36 cellular contexts compared by ENCODE assay signal in the genomic region with DNA sequence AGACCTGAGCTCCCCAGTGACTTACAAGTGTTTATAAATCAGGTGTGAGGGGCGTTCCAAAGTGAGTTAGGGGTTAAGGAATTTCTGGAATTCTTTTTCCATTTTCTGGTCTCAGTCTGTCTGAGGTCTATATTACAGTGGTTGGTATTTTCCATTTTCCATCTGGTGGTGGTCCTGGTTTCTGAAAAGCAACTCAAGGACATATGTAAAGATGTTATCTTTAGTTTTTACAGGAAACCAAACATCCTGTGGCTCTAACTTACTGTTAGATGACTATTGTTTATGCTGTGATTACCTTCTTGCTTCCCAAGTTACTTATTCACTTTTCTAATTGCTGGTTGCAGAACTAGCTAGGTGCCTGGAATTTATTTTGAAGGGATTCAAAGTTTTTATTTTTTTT. TPM values are rescaled to one million over a fixed set of nuclear protein-coding genes. Genes with fewer than 3 reads are reported as not detected.
DNase-seq lines count a peak whose midpoint lies in the region; ATAC-seq and TF ChIP-seq lines count a peak whose summit lies in the region.
"Had no signal": no experiment of that assay in that cellular context is flagged by ENCODE, and none has a peak within 500 bp of the region (broad histone marks: within the 10 kb centered on the region; RNA-seq: fewer than 3 reads in every experiment).

No MANE protein-coding gene starts in this region.

- H3K79me1 ChIP-seq in mesendoderm (ENCODE audit: low read length): no peaks in the 10 kb centered on the region

- no peaks in the 10 kb centered on the region for H3K36me3 ChIP-seq in endodermal cell (ENCODE audit: control insufficient read depth, insufficient read depth, low read length)
- no peaks in the 10 kb centered on the region for H3K36me3 ChIP-seq in mesendoderm (ENCODE audit: control insufficient read depth, insufficient read depth, low read length)
- no peaks in the 10 kb centered on the region for H3K36me3 ChIP-seq in tibial artery
- H3K36me3 ChIP-seq: adrenal gland; BLaER1 treated with 17β-estradiol and CSF1 and Interleukin-3, amounts not matched to agents 10 nM and 100 nM; gastroesophageal sphincter; left lung; Peyer's patch; right atrium auricular region; stomach; thyroid gland; WERI-Rb-1 had no signal

- no peak overlapping the region for H2AK5ac ChIP-seq in mesendoderm (ENCODE audit: low read length)

- H3K9me3 ChIP-seq in endodermal cell (ENCODE audit: control insufficient read depth, low read length) (no peaks in the 10 kb centered on the region), tibial artery (no peaks in the 10 kb centered on the region)
- H3K9me3 ChIP-seq: adrenal gland, gastroesophageal sphincter, Peyer's patch, right atrium auricular region, stomach, thyroid gland had no signal

- H4K5ac ChIP-seq in mesendoderm (ENCODE audit: low read length): no peak overlapping the region

- H3K79me2 ChIP-seq in mesendoderm (ENCODE audit: control insufficient read depth, insufficient read depth, low read length): no peaks in the 10 kb centered on the region
- H3K79me2 ChIP-seq: parathyroid adenoma had no signal

- H3K27ac Mint-ChIP-seq in endodermal cell: peak overlapping the region; percentile 37
- H3K27ac Mint-ChIP-seq: activated naive CD4-positive, alpha-beta T cell treated with anti-CD3 and anti-CD28 coated beads, Interleukin-2, amount 10 ng/mL, durations not matched to agents 7 days and 5 days; brain; dendritic cell treated with granulocyte-macrophage colony-stimulating factor and Interleukin-4, amounts not matched to agents 40 ng/mL and 50 ng/mL, for 4 days; IgD-negative memory B cell; memory B cell had no signal

- H2BK120ac ChIP-seq in mesendoderm (ENCODE audit: low read depth, low read length): no peak overlapping the region

- H3K27me3 ChIP-seq in endodermal cell (ENCODE audit: control insufficient read depth, insufficient read depth, low read length, poor library complexity, severe bottlenecking) (no peaks in the 10 kb centered on the region), mesendoderm (ENCODE audit: insufficient read depth, low read length, poor library complexity) (no peaks in the 10 kb centered on the region), tibial artery (no peaks in the 10 kb centered on the region)
- H3K27me3 ChIP-seq: adrenal gland, gastroesophageal sphincter, left lung, Peyer's patch, right atrium auricular region, stomach, thyroid gland had no signal

- H3K4me1 Mint-ChIP-seq in endodermal cell: peaks cover 21% of the 10 kb centered on the region
- H3K4me1 Mint-ChIP-seq: brain, IgD-negative memory B cell, memory B cell had no signal

- no peak overlapping the region for H3K23ac ChIP-seq in mesendoderm (ENCODE audit: low read length)

- H3K27me3 Mint-ChIP-seq in endodermal cell (ENCODE audit: insufficient read depth): no peaks in the 10 kb centered on the region
- H3K27me3 Mint-ChIP-seq: activated naive CD4-positive, alpha-beta T cell treated with anti-CD3 and anti-CD28 coated beads, Interleukin-2, amount 10 ng/mL, durations not matched to agents 7 days and 5 days; brain had no signal

- peaks cover 7% of the 10 kb centered on the region for H3K9me3 Mint-ChIP-seq in endodermal cell
- H3K9me3 Mint-ChIP-seq: brain, IgD-negative memory B cell, memory B cell had no signal

- ATAC-seq in SK-N-SH treated with all-trans-retinoic acid at 6 μM for 48 hours (peak; percentile 34), HG02759 (IDR thresholded peaks at IDR 0.05; ENCODE audit: unreplicated experiment) (no peak)
- ATAC-seq: gastroesophageal sphincter, left lung had no signal

- H2BK5ac ChIP-seq in mesendoderm (ENCODE audit: low read length): no peak overlapping the region

- no peaks in the 10 kb centered on the region for H3K36me3 Mint-ChIP-seq in endodermal cell (ENCODE audit: low read depth)
- H3K36me3 Mint-ChIP-seq: activated naive CD4-positive, alpha-beta T cell treated with anti-CD3 and anti-CD28 coated beads, Interleukin-2, amount 10 ng/mL, durations not matched to agents 7 days and 5 days; brain; memory B cell had no signal

- TF ChIP-seq CTCF in HFF-Myc (IDR thresholded peaks at IDR 0.05; ENCODE audit: low read depth, low read length, missing control alignments) (no peak), endodermal cell (conservative IDR thresholded peaks at IDR 0.05) (no peak), tibial artery (IDR thresholded peaks at IDR 0.05) (no peak)

- H3K27ac ChIP-seq in endodermal cell (ENCODE audit: low read depth, low read length) (no peak overlapping the region), mesendoderm (ENCODE audit: low read depth, low read length) (no peak overlapping the region), tibial artery (no peak overlapping the region)
- H3K27ac ChIP-seq: adrenal gland; BLaER1 treated with 17β-estradiol and CSF1 and Interleukin-3, amounts not matched to agents 10 nM and 100 nM; gastroesophageal sphincter; left lung; parathyroid adenoma; Peyer's patch; right atrium auricular region; stomach; thyroid gland; WERI-Rb-1 had no signal

- intact Hi-C loops in tibial artery (cut with DNase I; ENCODE audit: low total_unique reads): no loop called here

- H3K4me1 ChIP-seq in endodermal cell (ENCODE audit: control insufficient read depth, insufficient read depth, low read length) (peaks cover 7% of the 10 kb centered on the region), mesendoderm (ENCODE audit: control insufficient read depth, low read depth, low read length) (peaks cover 2% of the 10 kb centered on the region), tibial artery (no peaks in the 10 kb centered on the region)
- H3K4me1 ChIP-seq: adrenal gland, gastroesophageal sphincter, left lung, parathyroid adenoma, Peyer's patch, right atrium auricular region, stomach had no signal

- 74 to 100% methylated on average over 1 of the region's 1 CpG for WGBS in endodermal cell (ENCODE audit: insufficient coverage in 1 of 2, insufficient read length in 1 of 2), 2 experiments
- no CpG with 5 or more reads among the region's 1 CpG for WGBS in mesendoderm (ENCODE audit: extremely low coverage, insufficient coverage, low lambda C conversion rate)

- H3K4ac ChIP-seq in mesendoderm (ENCODE audit: low read depth, low read length): no peak overlapping the region

- peak; percentile 32 for DNase-seq in HFF-Myc (ENCODE audit: extremely low read depth, low read depth)
- DNase-seq in endodermal cell: no peak
- DNase-seq in mesendoderm: peak; percentile 52
- DNase-seq in tibial artery: no peak
- no peak for DNase-seq in HuH-7 (ENCODE audit: low spot score)
- DNase-seq: activated CD4-positive, alpha-beta T cell treated with anti-CD3 and anti-CD28 coated beads, Interleukin-2, amount 50 U/mL, for 1 hour; activated naive CD4-positive, alpha-beta T cell treated with anti-CD3 and anti-CD28 coated beads, Interleukin-2, amount 10 ng/mL, durations not matched to agents 7 days and 5 days; adrenal gland; COR-L47; HCEC 1CT; hippocampal formation; left lung; NCI-H1092 treated with DMSO at 0.1 percent for 48 hours; NCI-H1694 treated with DMSO at 0.1 percent for 48 hours; NCI-H446; NCI-H774; Peyer's patch; SHP77; stimulated activated CD4-positive, alpha-beta T cell treated with anti-CD3 and anti-CD28 coated beads, Interleukin-12 subunit alpha, Interleukin-12 subunit beta, amount 100 ng/mL, for 4 hours; stimulated activated CD4-positive, alpha-beta T cell treated with anti-CD3 and anti-CD28 coated beads, Interleukin-2, amount 100 ng/mL, for 48 hours; stomach; T1000; thyroid gland; WERI-Rb-1 had no signal

- H3K9ac ChIP-seq in endodermal cell (ENCODE audit: extremely low read depth, low read length, poor library complexity, severe bottlenecking) (no peak overlapping the region), mesendoderm (ENCODE audit: low read length) (no peak overlapping the region)
- H3K9ac ChIP-seq: BLaER1 treated with 17β-estradiol and CSF1 and Interleukin-3, amounts not matched to agents 10 nM and 100 nM; parathyroid adenoma had no signal

- H3K4me3 ChIP-seq in HFF-Myc (replicated peaks; ENCODE audit: low read depth, low read length): no peak overlapping the region
- H3K4me3 ChIP-seq in endodermal cell (ENCODE audit: low read length): no peak overlapping the region
- H3K4me3 ChIP-seq in mesendoderm (ENCODE audit: low read length): no peak overlapping the region
- no peak overlapping the region for H3K4me3 ChIP-seq in tibial artery
- H3K4me3 ChIP-seq: adrenal gland; BLaER1 treated with 17β-estradiol and CSF1 and Interleukin-3, amounts not matched to agents 10 nM and 100 nM; gastroesophageal sphincter; left lung; Peyer's patch; right atrium auricular region; stomach; thyroid gland had no signal

- no peak overlapping the region for H4K8ac ChIP-seq in mesendoderm (ENCODE audit: low read depth, low read length)

- H2BK15ac ChIP-seq in mesendoderm (replicated peaks; ENCODE audit: low read depth): no peak overlapping the region

- H3K56ac ChIP-seq in mesendoderm (ENCODE audit: low read length): no peak overlapping the region

- no peak overlapping the region for H3K18ac ChIP-seq in mesendoderm (ENCODE audit: low read length)

- H3K4me3 Mint-ChIP-seq in endodermal cell: no peak overlapping the region
- H3K4me3 Mint-ChIP-seq: activated naive CD4-positive, alpha-beta T cell treated with anti-CD3 and anti-CD28 coated beads, Interleukin-2, amount 10 ng/mL, durations not matched to agents 7 days and 5 days; brain; dendritic cell treated with granulocyte-macrophage colony-stimulating factor and Interleukin-4, amounts not matched to agents 40 ng/mL and 50 ng/mL, for 4 days; memory B cell; neural crest cell had no signal

- H3K4me2 ChIP-seq in mesendoderm (ENCODE audit: low read length): no peak overlapping the region

TF ChIP-seq in SK-N-SH treated with all-trans-retinoic acid at 6 μM for 48 hours, 23 proteins besides CTCF, POLR2A, EP300 and RAD21:
- TF ChIP-seq ISL1 (CRISPR knock-in tag; IDR thresholded peaks at IDR 0.05): no peak
TF ChIP-seq in SK-N-SH treated with all-trans-retinoic acid at 6 μM for 48 hours: peak in this region for 0.

RNA-seq across cellular contexts. Expression of a gene that starts 53.5 kb away (rescaled TPM):
- not detected for total RNA-seq in endodermal cell
- polyA plus RNA-seq in endodermal cell (2013, experiment 1 of 2): not detected
- polyA plus RNA-seq in endodermal cell (2013, experiment 2 of 2): not detected
- not detected for polyA plus RNA-seq in mesendoderm (2013, experiment 1 of 2)
- polyA plus RNA-seq in mesendoderm (2013, experiment 2 of 2): not detected
- total RNA-seq: adrenal gland, fibroblast of lung, left lung, neural crest cell, Peyer's patch, right atrium auricular region, stomach, thyroid gland had no signal
- polyA plus RNA-seq: adrenal gland, fibroblast of lung, IgD-negative memory B cell, stomach had no signal

RNA-seq across cellular contexts. Expression of a gene that starts 58.1 kb away (rescaled TPM):
- total RNA-seq in endodermal cell: 1 to 10 TPM; 4.1 to 4.2 TPM
- polyA plus RNA-seq in endodermal cell (2013, experiment 1 of 2): 6.2 TPM
- polyA plus RNA-seq in endodermal cell (2013, experiment 2 of 2): 5.4 TPM
- 1.2 TPM for polyA plus RNA-seq in mesendoderm (2013, experiment 1 of 2)
- polyA plus RNA-seq in mesendoderm (2013, experiment 2 of 2): 1.1 TPM

Comparison
In these comparisons a context has a peak if more than half of its experiments do, and no peak if none do; other contexts are left out.
1. DNase-seq: peak in HFF-Myc (single experiment) and mesendoderm (single experiment); none in endodermal cell (single experiment), tibial artery (0 of 2) and HuH-7 (single experiment).